ENCODE assay signal across 8 cellular contexts in the genomic region with DNA sequence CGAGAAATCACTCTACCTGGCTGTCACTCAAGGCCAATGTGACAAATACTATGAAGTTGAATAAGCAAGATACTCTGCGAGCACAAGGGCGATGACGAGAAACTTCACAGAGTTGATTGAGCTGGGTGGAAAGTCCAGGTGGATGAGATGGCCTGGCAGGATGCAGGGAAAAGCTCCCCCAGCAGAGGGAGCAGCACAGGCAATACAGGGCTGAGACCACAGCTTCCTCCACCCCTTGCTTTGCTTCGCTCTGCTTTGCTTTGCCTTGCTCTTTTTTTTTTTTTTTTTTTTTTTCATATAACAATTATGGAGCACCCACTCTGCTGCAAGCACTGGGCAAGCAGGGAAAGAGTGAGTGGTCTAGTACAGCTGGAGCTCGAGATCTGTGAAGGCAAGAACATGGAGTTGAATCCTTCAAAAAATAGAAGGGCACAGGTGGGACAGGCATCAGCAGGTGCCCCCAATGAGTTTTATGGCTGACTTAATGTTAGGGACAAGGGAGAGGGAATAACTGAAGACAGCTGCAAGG.
DNase-seq lines count a peak whose midpoint lies in the region; ATAC-seq lines count a peak whose summit lies in the region.

No MANE protein-coding gene starts in this region.

- H3K4me1 Mint-ChIP-seq in activated CD4-positive, alpha-beta T cell treated with anti-CD3 and anti-CD28 coated beads for 36 hours = peaks cover 33% of the 10 kb centered on the region
- peaks cover 15% of the 10 kb centered on the region for H3K4me1 Mint-ChIP-seq in memory B cell

- ATAC-seq in HG02623 (IDR thresholded peaks at IDR 0.05; ENCODE audit: unreplicated experiment) (peak; percentile 83), memory B cell (ENCODE audit: low read depth) (peak; percentile 99)
- ATAC-seq in activated CD4-positive, alpha-beta T cell treated with anti-CD3 and anti-CD28 coated beads for 36 hours = peak; percentile 91

- no peaks in the 10 kb centered on the region for H3K36me3 Mint-ChIP-seq in activated CD4-positive, alpha-beta T cell treated with anti-CD3 and anti-CD28 coated beads for 36 hours (ENCODE audit: low read depth)
- H3K36me3 Mint-ChIP-seq in memory B cell = no peaks in the 10 kb centered on the region

- CTCF ChIA-PET in activated CD4-positive, alpha-beta T cell treated with anti-CD3 and anti-CD28 coated beads for 36 hours (lab: Charles Lee) = interaction anchor here (0.6 to 3.4 kb wide), 18 partner anchors 10 to 514 kb away, joined by 3 to 27 read pairs (median 5); no protein-coding TSS in a partner anchor

- DNase-seq in NK-92 treated with Interleukin-12 subunit alpha and Interleukin-12 subunit beta, amount 100 ng/mL, for 24 hours (lab: John Stamatoyannopoulos, UW) = peak; percentile 18
- DNase-seq in NK-92 (lab: John Stamatoyannopoulos, UW; ENCODE audit: unreplicated experiment) = no peak
- DNase-seq in NCI-H1436 (lab: John Stamatoyannopoulos, UW) = peak; percentile 47
- DNase-seq in activated CD4-positive, alpha-beta T cell treated with anti-CD3 and anti-CD28 coated beads for 36 hours = peak; percentile 81
- peak; percentile 51 to 79 for DNase-seq in dermis microvascular lymphatic vessel endothelial cell (ENCODE audit: low read depth in 2 of 2)
- peak; percentile 54 to 60 for DNase-seq in memory B cell (ENCODE audit: low spot score in 2 of 2)
- DNase-seq in stimulated activated CD8-positive, alpha-beta memory T cell treated with anti-CD3 and anti-CD28 coated beads, Interleukin-7, amount 100 ng/mL, for 1 hour (ENCODE audit: low read depth in 2 of 2) = peak; percentile 9 to 46

- no peaks in the 10 kb centered on the region for H3K27me3 Mint-ChIP-seq in activated CD4-positive, alpha-beta T cell treated with anti-CD3 and anti-CD28 coated beads for 36 hours
- no peaks in the 10 kb centered on the region for H3K27me3 Mint-ChIP-seq in memory B cell

- peak overlapping the region; percentile 51 for H3K27ac Mint-ChIP-seq in activated CD4-positive, alpha-beta T cell treated with anti-CD3 and anti-CD28 coated beads for 36 hours
- H3K27ac Mint-ChIP-seq in memory B cell = no peak overlapping the region

- POLR2A ChIA-PET in activated CD4-positive, alpha-beta T cell treated with anti-CD3 and anti-CD28 coated beads for 36 hours (lab: Charles Lee) = interaction anchor here (0.6 kb wide), 3 partner anchors 295 to 336 kb away, joined by 3 to 6 read pairs (median 4); no protein-coding TSS in a partner anchor

- intact Hi-C loops in activated CD4-positive, alpha-beta T cell treated with anti-CD3 and anti-CD28 coated beads for 36 hours (cut with DNase I, micrococcal nuclease) = loop anchor here (1.0 to 10.0 kb wide), 9 partner anchors 84 to 496 kb away; no protein-coding TSS in a partner anchor

- no peaks in the 10 kb centered on the region for H3K9me3 Mint-ChIP-seq in activated CD4-positive, alpha-beta T cell treated with anti-CD3 and anti-CD28 coated beads for 36 hours (ENCODE audit: low read depth)
- no peaks in the 10 kb centered on the region for H3K9me3 Mint-ChIP-seq in memory B cell

- no peak overlapping the region for H3K4me3 Mint-ChIP-seq in activated CD4-positive, alpha-beta T cell treated with anti-CD3 and anti-CD28 coated beads for 36 hours
- peak overlapping the region; percentile 68 for H3K4me3 Mint-ChIP-seq in memory B cell
